ENCODE assay signal across 25 cellular contexts in the genomic region with DNA sequence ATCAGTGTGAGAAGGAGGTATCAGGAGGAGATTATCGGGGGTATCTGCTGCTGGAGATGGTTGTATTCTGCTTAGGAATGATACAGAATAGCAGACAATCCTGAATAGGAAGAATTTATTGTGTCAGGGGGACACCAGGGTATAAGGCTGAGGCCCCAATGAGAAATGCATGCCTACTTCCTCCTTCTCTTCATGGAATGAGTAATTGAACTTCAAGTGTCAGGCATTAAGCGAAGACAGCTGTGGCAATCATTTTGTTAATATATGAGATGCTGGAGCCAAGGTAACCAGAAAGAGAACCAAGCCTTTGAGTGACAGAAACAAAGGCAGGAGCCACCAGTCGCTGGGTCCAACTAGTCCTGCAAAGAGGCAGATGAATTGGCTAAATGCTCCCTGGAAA. TPM values are rescaled to one million over a fixed set of nuclear protein-coding genes. Genes with fewer than 3 reads are reported as not detected.
"Had no signal": no experiment of that assay in that cellular context is flagged by ENCODE, and none has a peak within 500 bp of the region (broad histone marks: within the 10 kb centered on the region; RNA-seq: fewer than 3 reads in every experiment).

No MANE protein-coding gene starts in this region.

- ATAC-seq: activated T-helper 17 cell treated with anti-CD3 and anti-CD28 coated beads, Interleukin-2, amount 50 U/mL, for 72 hours had no signal

- H3K27ac ChIP-seq: brain microvascular endothelial cell, cardiac muscle cell, Peyer's patch, RWPE1, SJCRH30, VCaP had no signal

- DNase-seq: activated CD4-positive, alpha-beta memory T cell treated with anti-CD3 and anti-CD28 coated beads, Interleukin-2, amount 10 ng/mL, durations not matched to agents 7 days and 5 days; activated CD4-positive, alpha-beta T cell treated with anti-CD3 and anti-CD28 coated beads, Interleukin-2, amount 50 U/mL, for 1 hour; activated CD4-positive, CD25-positive, alpha-beta regulatory T cell; activated gamma-delta T cell; activated naive CD4-positive, alpha-beta T cell treated with anti-CD3 and anti-CD28 coated beads for 36 hours; activated T-cell treated with anti-CD3 and anti-CD28 coated beads for 4 hours; activated T-cell treated with anti-CD3 and anti-CD28 coated beads, Interleukin-2, amount 50 U/mL, for 48 hours; brain microvascular endothelial cell; MM.1S; NCI-H1092; NCI-H1417; NCI-H1930; NCI-H510A treated with DMSO at 0.1 percent for 48 hours; NCI-H69; Peyer's patch; Right ventricle myocardium superior; SJCRH30; SK-N-SH; T-helper 1 cell had no signal

- H3K27me3 ChIP-seq: brain microvascular endothelial cell, Peyer's patch, SJCRH30 had no signal

- H3K36me3 ChIP-seq: brain microvascular endothelial cell, cardiac muscle cell, Peyer's patch, SJCRH30 had no signal

- H3K9me3 ChIP-seq: Peyer's patch, SJCRH30, SK-N-SH had no signal

- H3K4me1 ChIP-seq: Peyer's patch, SJCRH30 had no signal

- H3K4me3 ChIP-seq: cardiac muscle cell, Peyer's patch, SJCRH30 had no signal

RNA-seq across cellular contexts. Expression of gene KIRREL3, which starts 49.1 kb away (rescaled TPM):
- total RNA-seq: activated CD4-positive, alpha-beta memory T cell treated with anti-CD3 and anti-CD28 coated beads, Interleukin-2, amount 10 ng/mL, durations not matched to agents 7 days and 5 days; activated CD8-positive, alpha-beta memory T cell treated with anti-CD3 and anti-CD28 coated beads for 36 hours; activated naive CD4-positive, alpha-beta T cell treated with anti-CD3 and anti-CD28 coated beads for 36 hours; activated T-helper 17 cell treated with anti-CD3 and anti-CD28 coated beads, Interleukin-2, amount 50 U/mL, for 72 hours; T-helper 2 cell treated with Interferon-gamma antibody and Interleukin-4, amounts not matched to agents 100 ng/mL and 5 ng/mL, for 36 hours had no signal
